Comparison of ENCODE assay signal across 8 cellular contexts in genomic region chr1:244862699-244863490, GRCh38. TPM values are rescaled to one million over a fixed set of nuclear protein-coding genes. Genes with fewer than 3 reads are reported as not detected.
DNase-seq lines count a peak whose midpoint lies in the region; ATAC-seq, FAIRE-seq and TF ChIP-seq lines count a peak whose summit lies in the region.

No MANE protein-coding gene starts in this region.

- POLR2A ChIA-PET in A673 (lab: Charles Lee; ENCODE audit: low non-redundant PET), result interaction anchor here (1.0 kb wide), 1 partner anchor 27 kb away, joined by 13 read pairs; no protein-coding TSS in a partner anchor
- POLR2A ChIA-PET in WTC11 (lab: Charles Lee), result interaction anchor here (0.6 to 5.4 kb wide), 10 partner anchors 9 to 687 kb away, joined by 3 to 37 read pairs (median 3); partner anchors contain the start of gene COX20

- H3K27me3 Mint-ChIP-seq in WTC11 (ENCODE audit: low read depth), result no peaks in the 10 kb centered on the region

- DNase-seq in A673 (ENCODE audit: low spot score) (peak; percentile 97), NCI-H2196 (lab: John Stamatoyannopoulos, UW; ENCODE audit: unreplicated experiment) (peak; percentile 84), WTC11 (ENCODE audit: low spot score) (peak; percentile 92), bronchial epithelial cell (ENCODE audit: low read depth) (peak; percentile 71), inferior parietal cortex (ENCODE audit: extremely low spot score) (peak; percentile 88), smooth muscle cell of the brain vasculature (ENCODE audit: low read depth, low spot score) (peak; percentile 85)

- TF ChIP-seq CTCF in A673 (conservative IDR thresholded peaks at IDR 0.05; ENCODE audit: low read depth, low read length) (no peak), WTC11 (IDR thresholded peaks at IDR 0.05) (no peak), bronchial epithelial cell (IDR thresholded peaks at IDR 0.05; ENCODE audit: insufficient read depth, low read length, severe bottlenecking) (no peak)

- H3K9me3 Mint-ChIP-seq in WTC11, result no peaks in the 10 kb centered on the region

- H3K9me3 ChIP-seq in A673 (ENCODE audit: low read depth, low read length, poor library complexity, severe bottlenecking), result no peaks in the 10 kb centered on the region

- H3K4me1 Mint-ChIP-seq in WTC11, result peaks cover 54% of the 10 kb centered on the region

- CTCF ChIA-PET in A673 (lab: Charles Lee) (no interaction called here), WTC11 (lab: Charles Lee) (interaction anchor here (0.6 to 5.5 kb wide), 4 partner anchors 102 to 189 kb away, joined by 3 to 37 read pairs (median 4); no protein-coding TSS in a partner anchor)

- peaks cover 30% of the 10 kb centered on the region for H3K4me1 ChIP-seq in A673 (ENCODE audit: insufficient read depth, low read length, poor library complexity, severe bottlenecking)

- peak overlapping the region; percentile 99 for H3K27ac ChIP-seq in A673 (ENCODE audit: low read depth, low read length, poor library complexity, severe bottlenecking)

- intact Hi-C loops in A673 (cut with micrococcal nuclease; ENCODE audit: unreplicated experiment), result loop anchor here (2.0 to 5.0 kb wide), 2 partner anchors 28 to 179 kb away; partner anchors contain the start of gene COX20

- FAIRE-seq in bronchial epithelial cell (lab: Jason Lieb, UNC), result no peak

- H3K36me3 ChIP-seq in A673 (ENCODE audit: insufficient read depth, low read length, poor library complexity, severe bottlenecking), result peaks cover 46% of the 10 kb centered on the region
- H3K36me3 ChIP-seq in bronchial epithelial cell (ENCODE audit: control insufficient read depth, insufficient read depth, low read length), result peaks cover 20% of the 10 kb centered on the region

- H3K36me3 Mint-ChIP-seq in WTC11, result peaks cover 52% of the 10 kb centered on the region

- BruUV-seq in A673 (replicated peaks; lab: Mats Ljungman, UMichigan), result no TSS peak

- ATAC-seq in GM18867 (IDR thresholded peaks at IDR 0.05; ENCODE audit: unreplicated experiment) (peak; percentile 53), HG03103 (IDR thresholded peaks at IDR 0.05; ENCODE audit: low read depth, unreplicated experiment) (peak; percentile 52), WTC11 (peak; percentile 75)

- H3K27me3 ChIP-seq in A673 (replicated peaks; ENCODE audit: insufficient read depth, low read depth, low read length, poor library complexity) (no peaks in the 10 kb centered on the region), bronchial epithelial cell (ENCODE audit: control insufficient read depth, insufficient read depth, low read length) (no peaks in the 10 kb centered on the region)

- H3K4me3 ChIP-seq in A673 (ENCODE audit: low read depth, low read length, poor library complexity, severe bottlenecking) (peak overlapping the region; percentile 82), bronchial epithelial cell (ENCODE audit: low read depth, low read length) (peak overlapping the region; percentile 99)

- peak overlapping the region; percentile 98 for H3K4me3 Mint-ChIP-seq in WTC11

- peak overlapping the region; percentile 97 for H3K27ac Mint-ChIP-seq in WTC11

TF ChIP-seq in WTC11, 78 proteins besides CTCF, POLR2A, EP300 and RAD21 (continues in another document):
- no peak for TF ChIP-seq SMAD4 (CRISPR knock-in tag; IDR thresholded peaks at IDR 0.05)
- peak; percentile 89; the same call in 1 of the 2 replicates for TF ChIP-seq E2F5 (CRISPR knock-in tag; IDR thresholded peaks at IDR 0.05)
- TF ChIP-seq USF2 (CRISPR knock-in tag; IDR thresholded peaks at IDR 0.05), result peak; percentile 35; the same call in 1 of the 2 replicates
- TF ChIP-seq USF1 (CRISPR knock-in tag; IDR thresholded peaks at IDR 0.05), result no peak
- 0 out of 2 replicates have a peak, but pooled peaks have one; percentile 5 for TF ChIP-seq ZNF317 (CRISPR knock-in tag; IDR thresholded peaks at IDR 0.05; ENCODE audit: borderline replicate concordance, low read depth)
- TF ChIP-seq, protein P1, sequence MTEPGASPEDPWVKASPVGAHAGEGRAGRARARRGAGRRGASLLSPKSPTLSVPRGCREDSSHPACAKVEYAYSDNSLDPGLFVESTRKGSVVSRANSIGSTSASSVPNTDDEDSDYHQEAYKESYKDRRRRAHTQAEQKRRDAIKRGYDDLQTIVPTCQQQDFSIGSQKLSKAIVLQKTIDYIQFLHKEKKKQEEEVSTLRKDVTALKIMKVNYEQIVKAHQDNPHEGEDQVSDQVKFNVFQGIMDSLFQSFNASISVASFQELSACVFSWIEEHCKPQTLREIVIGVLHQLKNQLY (CRISPR knock-in tag; IDR thresholded peaks at IDR 0.05), result peak; percentile 62; the same call in 1 of the 2 replicates
- no peak for TF ChIP-seq HMGXB4 (CRISPR knock-in tag; IDR thresholded peaks at IDR 0.05)
- TF ChIP-seq ZNF219 (CRISPR knock-in tag; IDR thresholded peaks at IDR 0.05; ENCODE audit: borderline replicate concordance), result no peak
- TF ChIP-seq JAZF1 (CRISPR knock-in tag; IDR thresholded peaks at IDR 0.05), result no peak
- TF ChIP-seq PREB (CRISPR knock-in tag; IDR thresholded peaks at IDR 0.05; ENCODE audit: borderline replicate concordance), result no peak
- TF ChIP-seq, protein P2, sequence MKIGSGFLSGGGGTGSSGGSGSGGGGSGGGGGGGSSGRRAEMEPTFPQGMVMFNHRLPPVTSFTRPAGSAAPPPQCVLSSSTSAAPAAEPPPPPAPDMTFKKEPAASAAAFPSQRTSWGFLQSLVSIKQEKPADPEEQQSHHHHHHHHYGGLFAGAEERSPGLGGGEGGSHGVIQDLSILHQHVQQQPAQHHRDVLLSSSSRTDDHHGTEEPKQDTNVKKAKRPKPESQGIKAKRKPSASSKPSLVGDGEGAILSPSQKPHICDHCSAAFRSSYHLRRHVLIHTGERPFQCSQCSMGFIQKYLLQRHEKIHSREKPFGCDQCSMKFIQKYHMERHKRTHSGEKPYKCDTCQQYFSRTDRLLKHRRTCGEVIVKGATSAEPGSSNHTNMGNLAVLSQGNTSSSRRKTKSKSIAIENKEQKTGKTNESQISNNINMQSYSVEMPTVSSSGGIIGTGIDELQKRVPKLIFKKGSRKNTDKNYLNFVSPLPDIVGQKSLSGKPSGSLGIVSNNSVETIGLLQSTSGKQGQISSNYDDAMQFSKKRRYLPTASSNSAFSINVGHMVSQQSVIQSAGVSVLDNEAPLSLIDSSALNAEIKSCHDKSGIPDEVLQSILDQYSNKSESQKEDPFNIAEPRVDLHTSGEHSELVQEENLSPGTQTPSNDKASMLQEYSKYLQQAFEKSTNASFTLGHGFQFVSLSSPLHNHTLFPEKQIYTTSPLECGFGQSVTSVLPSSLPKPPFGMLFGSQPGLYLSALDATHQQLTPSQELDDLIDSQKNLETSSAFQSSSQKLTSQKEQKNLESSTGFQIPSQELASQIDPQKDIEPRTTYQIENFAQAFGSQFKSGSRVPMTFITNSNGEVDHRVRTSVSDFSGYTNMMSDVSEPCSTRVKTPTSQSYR (CRISPR knock-in tag; IDR thresholded peaks at IDR 0.05), result 0 out of 2 replicates have a peak, but pooled peaks have one; percentile 53
- TF ChIP-seq NFATC4 (CRISPR knock-in tag; IDR thresholded peaks at IDR 0.05), result peak; percentile 4; the same call in 1 of the 2 replicates

RNA-seq across cellular contexts. Expression of gene HNRNPU, which starts 1.4 kb away (rescaled TPM):
- total RNA-seq in A673 (2021) (720 and 746 TPM in 2 replicates), WTC11 (2021) (477 to 536 TPM (median 477 TPM) in 3 replicates), bronchial epithelial cell (259 and 495 TPM in 2 replicates)

RNA-seq across cellular contexts. Expression of gene COX20, which starts 27.4 kb away (rescaled TPM):
- total RNA-seq in A673 (2021) (48.0 and 59.0 TPM in 2 replicates), WTC11 (2021) (33.1 to 37.6 TPM (median 36.4 TPM) in 3 replicates), bronchial epithelial cell (9.0 and 11.1 TPM in 2 replicates)

Comparison
In these comparisons a context has a peak if more than half of its experiments do, and no peak if none do; other contexts are left out.
1. Peak in every context shown above with its lines: DNase-seq, ATAC-seq, H3K4me3 ChIP-seq and H3K27ac ChIP-seq.